ENCODE assay signal across 1 cellular context in genomic region chr1:44674113-44675000, GRCh38.
TF ChIP-seq lines count a peak whose summit lies in the region.

Gene ARMH1 (plus strand): TSS chr1:44674714. CDS start chr1:44689698, 14,984 bp downstream.
Gene TMEM53 (minus strand): TSS chr1:44674481. CDS start chr1:44674391, 90 bp downstream.

TF ChIP-seq in HepG2, 621 proteins besides CTCF, POLR2A, EP300 and RAD21 (continued from another document and continues in another):
- TF ChIP-seq NFKB2 (CRISPR knock-in tag; IDR thresholded peaks at IDR 0.05; ENCODE audit: borderline replicate concordance) (no peak; the same call in 1 of the 2 replicates), MAFG (CRISPR knock-in tag; IDR thresholded peaks at IDR 0.05) (no peak), SRSF1 (optimal IDR thresholded peaks at IDR 0.05; ENCODE audit: low read depth, low read length) (no peak), ZKSCAN5 (CRISPR knock-in tag; IDR thresholded peaks at IDR 0.05) (no peak), SIN3B (IDR thresholded peaks at IDR 0.05; ENCODE audit: low read length) (0 out of 2 replicates have a peak, but pooled peaks have one; percentile 20), NONO (IDR thresholded peaks at IDR 0.05) (no peak), NONO (CRISPR knock-in tag; conservative IDR thresholded peaks at IDR 0.05) (no peak), KDM6A (CRISPR knock-in tag; IDR thresholded peaks at IDR 0.05; ENCODE audit: low read depth) (no peak; the same call in 1 of the 2 replicates), ZNF704 (CRISPR knock-in tag; IDR thresholded peaks at IDR 0.05; ENCODE audit: borderline replicate concordance) (no peak), ZNF777 (CRISPR knock-in tag; IDR thresholded peaks at IDR 0.05) (no peak; the same call in 1 of the 2 replicates), ARID2 (CRISPR knock-in tag; IDR thresholded peaks at IDR 0.05; ENCODE audit: borderline replicate concordance) (no peak), SAP130 (CRISPR knock-in tag; IDR thresholded peaks at IDR 0.05; ENCODE audit: low read depth) (peak; percentile 72), ZNF383 (CRISPR knock-in tag; IDR thresholded peaks at IDR 0.05; ENCODE audit: borderline replicate concordance) (no peak), GMEB2 (CRISPR knock-in tag; IDR thresholded peaks at IDR 0.05; ENCODE audit: low read depth) (no peak), ZNF775 (CRISPR knock-in tag; IDR thresholded peaks at IDR 0.05; ENCODE audit: borderline replicate concordance) (no peak), BRCA1 (CRISPR knock-in tag; IDR thresholded peaks at IDR 0.05) (no peak), MXI1 (IDR thresholded peaks at IDR 0.05; ENCODE audit: borderline replicate concordance, low read depth, low read length) (peak; percentile 68; the same call in 1 of the 3 replicates), CHD2 (IDR thresholded peaks at IDR 0.05; ENCODE audit: low read depth, low read length) (peak; percentile 65; the same call in 1 of the 2 replicates), DZIP1 (CRISPR knock-in tag; IDR thresholded peaks at IDR 0.05) (no peak), ZSCAN29 (CRISPR knock-in tag; conservative IDR thresholded peaks at IDR 0.05) (peak; percentile 52; the same call in 1 of the 2 replicates), ZNF564 (CRISPR knock-in tag; IDR thresholded peaks at IDR 0.05) (peak; percentile 37), MBD4 (IDR thresholded peaks at IDR 0.05; ENCODE audit: borderline replicate concordance, low read length) (no peak), XRCC5 (optimal IDR thresholded peaks at IDR 0.05; ENCODE audit: low read length) (peak; percentile 53), ATRX (CRISPR knock-in tag; IDR thresholded peaks at IDR 0.05; ENCODE audit: borderline replicate concordance) (no peak), HMGA1 (CRISPR knock-in tag; conservative IDR thresholded peaks at IDR 0.05) (no peak), FOXC1 (CRISPR knock-in tag; IDR thresholded peaks at IDR 0.05; ENCODE audit: borderline replicate concordance) (peak; percentile 78; the same call in 1 of the 2 replicates), ZFX (CRISPR knock-in tag; IDR thresholded peaks at IDR 0.05; ENCODE audit: low read depth) (peak; percentile 68), ZNF737 (CRISPR knock-in tag; IDR thresholded peaks at IDR 0.05; ENCODE audit: borderline replicate concordance) (no peak), NR2F2 (IDR thresholded peaks at IDR 0.05; ENCODE audit: borderline replicate concordance, low read depth) (no peak), JARID2 (CRISPR knock-in tag; IDR thresholded peaks at IDR 0.05; ENCODE audit: insufficient replicate concordance) (no peak), PAX8 (CRISPR knock-in tag; IDR thresholded peaks at IDR 0.05; ENCODE audit: borderline replicate concordance) (no peak), KLF13 (CRISPR knock-in tag; IDR thresholded peaks at IDR 0.05) (no peak), ONECUT2 (CRISPR knock-in tag; IDR thresholded peaks at IDR 0.05) (no peak), ZNF44 (CRISPR knock-in tag; IDR thresholded peaks at IDR 0.05) (0 out of 2 replicates have a peak, but pooled peaks have one; percentile 75), ZBTB40 (IDR thresholded peaks at IDR 0.05) (no peak), ZBTB40 (CRISPR knock-in tag; IDR thresholded peaks at IDR 0.05) (no peak), ZHX1 (CRISPR knock-in tag; IDR thresholded peaks at IDR 0.05; ENCODE audit: low read depth) (no peak), ZNF547 (CRISPR knock-in tag; IDR thresholded peaks at IDR 0.05) (no peak), GPN1 (CRISPR knock-in tag; IDR thresholded peaks at IDR 0.05; ENCODE audit: borderline replicate concordance) (no peak), ZNF850 (CRISPR knock-in tag; conservative IDR thresholded peaks at IDR 0.05) (no peak; the same call in 1 of the 2 replicates), ATF1 (CRISPR knock-in tag; IDR thresholded peaks at IDR 0.05) (peak; percentile 81)
- TF ChIP-seq, protein P1, sequence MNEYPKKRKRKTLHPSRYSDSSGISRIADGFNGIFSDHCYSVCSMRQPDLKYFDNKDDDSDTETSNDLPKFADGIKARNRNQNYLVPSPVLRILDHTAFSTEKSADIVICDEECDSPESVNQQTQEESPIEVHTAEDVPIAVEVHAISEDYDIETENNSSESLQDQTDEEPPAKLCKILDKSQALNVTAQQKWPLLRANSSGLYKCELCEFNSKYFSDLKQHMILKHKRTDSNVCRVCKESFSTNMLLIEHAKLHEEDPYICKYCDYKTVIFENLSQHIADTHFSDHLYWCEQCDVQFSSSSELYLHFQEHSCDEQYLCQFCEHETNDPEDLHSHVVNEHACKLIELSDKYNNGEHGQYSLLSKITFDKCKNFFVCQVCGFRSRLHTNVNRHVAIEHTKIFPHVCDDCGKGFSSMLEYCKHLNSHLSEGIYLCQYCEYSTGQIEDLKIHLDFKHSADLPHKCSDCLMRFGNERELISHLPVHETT (CRISPR knock-in tag; conservative IDR thresholded peaks at IDR 0.05) = no peak
- TF ChIP-seq, protein P2, sequence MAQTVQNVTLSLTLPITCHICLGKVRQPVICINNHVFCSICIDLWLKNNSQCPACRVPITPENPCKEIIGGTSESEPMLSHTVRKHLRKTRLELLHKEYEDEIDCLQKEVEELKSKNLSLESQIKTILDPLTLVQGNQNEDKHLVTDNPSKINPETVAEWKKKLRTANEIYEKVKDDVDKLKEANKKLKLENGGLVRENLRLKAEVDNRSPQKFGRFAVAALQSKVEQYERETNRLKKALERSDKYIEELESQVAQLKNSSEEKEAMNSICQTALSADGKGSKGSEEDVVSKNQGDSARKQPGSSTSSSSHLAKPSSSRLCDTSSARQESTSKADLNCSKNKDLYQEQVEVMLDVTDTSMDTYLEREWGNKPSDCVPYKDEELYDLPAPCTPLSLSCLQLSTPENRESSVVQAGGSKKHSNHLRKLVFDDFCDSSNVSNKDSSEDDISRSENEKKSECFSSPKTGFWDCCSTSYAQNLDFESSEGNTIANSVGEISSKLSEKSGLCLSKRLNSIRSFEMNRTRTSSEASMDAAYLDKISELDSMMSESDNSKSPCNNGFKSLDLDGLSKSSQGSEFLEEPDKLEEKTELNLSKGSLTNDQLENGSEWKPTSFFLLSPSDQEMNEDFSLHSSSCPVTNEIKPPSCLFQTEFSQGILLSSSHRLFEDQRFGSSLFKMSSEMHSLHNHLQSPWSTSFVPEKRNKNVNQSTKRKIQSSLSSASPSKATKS (CRISPR knock-in tag; IDR thresholded peaks at IDR 0.05) = no peak
